14 cellular contexts compared by ENCODE assay signal in genomic region chr9:90656876-90657275, GRCh38. TPM values are rescaled to one million over a fixed set of nuclear protein-coding genes. Genes with fewer than 3 reads are reported as not detected.
"Had no signal": no experiment of that assay in that cellular context is flagged by ENCODE, and none has a peak within 500 bp of the region (broad histone marks: within the 10 kb centered on the region; RNA-seq: fewer than 3 reads in every experiment).

No MANE protein-coding gene starts in this region.

RNA-seq across cellular contexts. Expression of gene DIRAS2, which starts 14.3 kb away (rescaled TPM):
- total RNA-seq: activated B cell treated with CpG ODN at 0.5 μM for 24 hours; activated CD4-positive, alpha-beta memory T cell treated with anti-CD3 and anti-CD28 coated beads for 36 hours; activated CD4-positive, alpha-beta memory T cell treated with anti-CD3 and anti-CD28 coated beads, Interleukin-2, amount 10 ng/mL, durations not matched to agents 7 days and 5 days; activated CD4-positive, alpha-beta T cell treated with anti-CD3 and anti-CD28 coated beads for 36 hours; activated CD4-positive, alpha-beta T cell treated with anti-CD3 and anti-CD28 coated beads, Interleukin-2, amount 10 ng/mL, durations not matched to agents 24 days and 14 days; activated CD4-positive, alpha-beta T cell treated with anti-CD3 and anti-CD28 coated beads, Interleukin-2, amount 10 ng/mL, durations not matched to agents 7 days and 5 days; activated CD8-positive, alpha-beta memory T cell treated with anti-CD3 and anti-CD28 coated beads for 36 hours; activated CD8-positive, alpha-beta memory T cell treated with anti-CD3 and anti-CD28 coated beads, Interleukin-2, amount 10 ng/mL, durations not matched to agents 7 days and 5 days; activated CD8-positive, alpha-beta T cell treated with anti-CD3 and anti-CD28 coated beads for 36 hours; activated CD8-positive, alpha-beta T cell treated with anti-CD3 and anti-CD28 coated beads, Interleukin-2, amount 10 ng/mL, durations not matched to agents 7 days and 5 days; T-cell; T-helper 1 cell treated with Interleukin-12 subunit alpha and Interleukin-12 subunit beta and Interleukin-4 antibody, amounts not matched to agents 30 ng/mL and 1 ng/mL, for 36 hours; T-helper 17 cell; T-helper 2 cell treated with Interferon-gamma antibody and Interleukin-4, amounts not matched to agents 100 ng/mL and 5 ng/mL, for 36 hours had no signal
